Comparison of ENCODE assay signal across 8 cellular contexts in the genomic region with DNA sequence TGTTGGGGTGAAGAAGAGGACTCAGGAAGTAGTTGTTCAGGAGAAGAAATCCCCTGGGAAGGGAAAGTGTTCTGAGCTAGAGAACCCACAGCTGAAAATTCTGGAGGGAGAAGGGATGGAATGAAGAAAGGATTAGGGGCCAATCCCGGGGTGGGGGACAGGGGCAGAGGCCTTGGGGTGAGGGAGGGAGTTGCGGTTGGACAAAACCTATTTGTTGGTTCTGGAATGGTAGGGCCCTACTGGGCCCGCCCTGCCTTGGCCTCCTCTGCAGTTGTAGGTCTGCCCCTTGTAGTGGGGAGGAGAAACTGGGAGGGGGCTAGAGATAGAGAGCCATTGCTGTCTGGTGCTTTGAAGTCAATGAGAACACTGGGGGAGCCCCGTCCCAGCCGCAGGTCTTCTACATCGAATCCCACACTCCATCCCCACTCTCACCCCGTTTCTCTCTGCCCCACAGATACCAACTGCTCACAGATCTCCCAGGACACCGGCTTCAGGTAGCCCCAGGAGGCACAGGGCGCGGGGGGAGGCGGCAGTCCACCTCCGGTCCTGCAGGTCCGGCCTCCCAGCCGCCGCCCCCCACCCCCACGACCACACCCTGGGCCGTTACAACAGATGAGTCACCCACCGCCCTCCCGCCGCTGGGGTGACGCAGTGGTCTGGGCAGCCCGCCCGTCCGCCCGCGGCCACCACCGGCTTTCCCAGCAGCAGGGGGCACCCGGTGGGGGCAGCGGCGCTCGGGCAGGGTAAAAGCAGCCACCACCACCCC. TPM values are rescaled to one million over a fixed set of nuclear protein-coding genes. Genes with fewer than 3 reads are reported as not detected.
A peak's percentile ranks its signal among the peaks of the same experiment; 100 is the strongest.
DNase-seq lines count a peak whose midpoint lies in the region; ATAC-seq, FAIRE-seq and TF ChIP-seq lines count a peak whose summit lies in the region.

No MANE protein-coding gene starts in this region.

- intact Hi-C loops in colonic mucosa (cut with DNase I) = no loop called here
- intact Hi-C loops in left lung (cut with DNase I) = no loop called here

- DNase-seq in GM12892 (ENCODE audit: insufficient read length) = peak; percentile 65
- DNase-seq in LHCN-M2 (ENCODE audit: low read depth) = peak; percentile 85
- DNase-seq in activated CD4-positive, alpha-beta T cell treated with anti-CD3 and anti-CD28 coated beads for 4 hours = peak; percentile 36 to 55
- DNase-seq in colonic mucosa = peak; percentile 90
- peak; percentile 92 to 95 for DNase-seq in left lung
- peak; percentile 40 to 53 for DNase-seq in stimulated activated CD4-positive, alpha-beta T cell treated with anti-CD3 and anti-CD28 coated beads, Interleukin-4, amount 100 ng/mL, for 4 hours
- DNase-seq in GM19239 (ENCODE audit: insufficient read length, low spot score) = no peak

- H3K4me3 ChIP-seq in colonic mucosa (peak overlapping the region; percentile 68), left lung (peak overlapping the region; percentile 82 to 92)

- TF ChIP-seq CTCF in colonic mucosa (IDR thresholded peaks at IDR 0.05) (no peak), left lung (IDR thresholded peaks at IDR 0.05) (no peak)

- peak overlapping the region; percentile 92 for H3K27ac ChIP-seq in colonic mucosa
- H3K27ac ChIP-seq in left lung = peak overlapping the region; percentile 98

- H3K9ac ChIP-seq in colonic mucosa (ENCODE audit: low read depth in 2 of 2, low read length in 2 of 2) = peak overlapping the region; percentile 99

- FAIRE-seq in GM12892 (lab: Jason Lieb, UNC) (peak; percentile 57), GM19239 (lab: Jason Lieb, UNC) (no peak)

- H3K27me3 ChIP-seq in colonic mucosa (no peaks in the 10 kb centered on the region), left lung (no peaks in the 10 kb centered on the region)

- H3K36me3 ChIP-seq in colonic mucosa (peaks cover 11% of the 10 kb centered on the region), left lung (peaks cover 3 to 20% of the 10 kb centered on the region in 2 donors)

- no peaks in the 10 kb centered on the region for H3K9me3 ChIP-seq in colonic mucosa
- no peaks in the 10 kb centered on the region for H3K9me3 ChIP-seq in left lung

- ATAC-seq in left lung = peak; percentile 72
- no peak for ATAC-seq in GM21360 (IDR thresholded peaks at IDR 0.05; ENCODE audit: unreplicated experiment)

- TF ChIP-seq POLR2A in GM12892 (IDR thresholded peaks at IDR 0.05; ENCODE audit: low read depth, low read length) = no peak

- H3K4me1 ChIP-seq in colonic mucosa = no peaks in the 10 kb centered on the region
- peaks cover 27 to 58% of the 10 kb centered on the region in 2 donors for H3K4me1 ChIP-seq in left lung

RNA-seq across cellular contexts. Expression of gene TAGLN2, which starts 1.1 kb away (rescaled TPM):
- polyA plus RNA-seq in GM12892 (2012; ENCODE audit: missing spikeins) = 500 TPM
- total RNA-seq in LHCN-M2 (2014; rRNA removed) (294 and 366 TPM in 2 replicates), colonic mucosa (100 to 1,000 TPM; 354 to 515 TPM), left lung (100 to 1,000 TPM; 565 to 617 TPM)
- 732 TPM for polyA plus RNA-seq in LHCN-M2 (2012)

RNA-seq across cellular contexts. Expression of gene IGSF9, which starts 21.2 kb away (rescaled TPM):
- not detected for polyA plus RNA-seq in GM12892 (2012; ENCODE audit: missing spikeins)
- total RNA-seq in LHCN-M2 (2014; rRNA removed) (not detected in 2 replicates), colonic mucosa (10 to 100 TPM; 14.1 to 41.8 TPM), left lung (1 to 10 TPM; 2.8 to 3.0 TPM)
- polyA plus RNA-seq in LHCN-M2 (2012) = not detected

RNA-seq across cellular contexts. Expression of gene CFAP45, which starts 24.2 kb away (rescaled TPM):
- 1.00 TPM for polyA plus RNA-seq in GM12892 (2012; ENCODE audit: missing spikeins)
- total RNA-seq in LHCN-M2 (2014; rRNA removed) = 0.34 and 1.2 TPM in 2 replicates
- polyA plus RNA-seq in LHCN-M2 (2012) = 0.29 TPM
- total RNA-seq in colonic mucosa = under 1 TPM in 1 of 2 donors, not detected in 1; 0.30 TPM
- 1 to 10 TPM; 1.1 to 4.7 TPM for total RNA-seq in left lung

RNA-seq across cellular contexts. Expression of gene SLAMF9, which starts 29.8 kb away (rescaled TPM):
- polyA plus RNA-seq in GM12892 (2012; ENCODE audit: missing spikeins) = not detected
- total RNA-seq in LHCN-M2 (2014; rRNA removed) (not detected in 2 replicates), colonic mucosa (not detected), left lung (not detected)
- polyA plus RNA-seq in LHCN-M2 (2012) = 0.10 TPM
